ENCODE assay signal across 19 cellular contexts in genomic region chr22:47050601-47051051, GRCh38.
"Had no signal": no experiment of that assay in that cellular context is flagged by ENCODE, and none has a peak within 500 bp of the region (broad histone marks: within the 10 kb centered on the region; RNA-seq: fewer than 3 reads in every experiment).

No MANE protein-coding gene starts in this region.

- DNase-seq: activated CD4-positive, alpha-beta T cell treated with anti-CD3 and anti-CD28 coated beads for 48 hours; activated CD4-positive, CD25-positive, alpha-beta regulatory T cell; activated CD8-positive, alpha-beta T cell treated with anti-CD3 and anti-CD28 coated beads, Interleukin-2, amount 10 ng/mL, durations not matched to agents 7 days and 5 days; activated effector memory CD4-positive, alpha-beta T cell treated with Interleukin-2 at 50 U/mL for 16 hours; activated naive CD4-positive, alpha-beta T cell treated with anti-CD3 and anti-CD28 coated beads, Interleukin-2, amount 10 ng/mL, durations not matched to agents 7 days and 5 days; activated T-cell treated with anti-CD3 and anti-CD28 coated beads, Interleukin-2, amount 50 U/mL, for 24 hours; cerebellar nuclear complex; effector CD8-positive, alpha-beta T cell; kidney glomerular epithelial cell; stimulated activated CD4-positive, alpha-beta T cell treated with anti-CD3 and anti-CD28 coated beads, Interleukin-4, amount 100 ng/mL, for 24 hours; T-cell had no signal

- H3K27ac ChIP-seq: esophagus muscularis mucosa, gastroesophageal sphincter, heart left ventricle, prostate gland, right atrium auricular region, skin epidermis had no signal

- ATAC-seq: activated CD8-positive, alpha-beta T cell treated with anti-CD3 and anti-CD28 coated beads, Interleukin-2, amount 10 ng/mL, durations not matched to agents 7 days and 5 days; gastroesophageal sphincter; heart left ventricle; SK-N-SH treated with all-trans-retinoic acid at 6 μM for 48 hours; stimulated activated effector memory CD8-positive, alpha-beta T cell treated with anti-CD3 and anti-CD28 coated beads, Interleukin-12 subunit alpha, Interleukin-12 subunit beta, amount 100 ng/mL, for 72 hours; T-cell had no signal

- H3K27me3 Mint-ChIP-seq: activated naive CD4-positive, alpha-beta T cell treated with anti-CD3 and anti-CD28 coated beads, Interleukin-2, amount 10 ng/mL, durations not matched to agents 7 days and 5 days; activated T-cell treated with anti-CD3 and anti-CD28 coated beads, Interleukin-2, amount 50 U/mL, for 24 hours; T-cell had no signal

- H3K4me1 ChIP-seq: esophagus muscularis mucosa, gastroesophageal sphincter, heart left ventricle, right atrium auricular region had no signal

- H3K36me3 Mint-ChIP-seq: activated naive CD4-positive, alpha-beta T cell treated with anti-CD3 and anti-CD28 coated beads, Interleukin-2, amount 10 ng/mL, durations not matched to agents 7 days and 5 days had no signal

- H3K9me3 ChIP-seq: esophagus muscularis mucosa, gastroesophageal sphincter, heart left ventricle, prostate gland, right atrium auricular region had no signal

- H3K4me3 Mint-ChIP-seq: activated CD8-positive, alpha-beta T cell treated with anti-CD3 and anti-CD28 coated beads, Interleukin-2, amount 10 ng/mL, durations not matched to agents 7 days and 5 days; activated naive CD4-positive, alpha-beta T cell treated with anti-CD3 and anti-CD28 coated beads, Interleukin-2, amount 10 ng/mL, durations not matched to agents 7 days and 5 days; activated T-cell treated with anti-CD3 and anti-CD28 coated beads, Interleukin-2, amount 50 U/mL, for 24 hours; stimulated activated effector memory CD8-positive, alpha-beta T cell treated with anti-CD3 and anti-CD28 coated beads, Interleukin-12 subunit alpha, Interleukin-12 subunit beta, amount 100 ng/mL, for 72 hours; T-cell had no signal

- H3K27me3 ChIP-seq: esophagus muscularis mucosa, gastroesophageal sphincter, heart left ventricle, right atrium auricular region had no signal

- H3K4me3 ChIP-seq: esophagus muscularis mucosa, gastroesophageal sphincter, heart left ventricle, prostate gland, right atrium auricular region, skin epidermis had no signal

- H3K27ac Mint-ChIP-seq: activated CD8-positive, alpha-beta T cell treated with anti-CD3 and anti-CD28 coated beads, Interleukin-2, amount 10 ng/mL, durations not matched to agents 7 days and 5 days; activated naive CD4-positive, alpha-beta T cell treated with anti-CD3 and anti-CD28 coated beads, Interleukin-2, amount 10 ng/mL, durations not matched to agents 7 days and 5 days; activated T-cell treated with anti-CD3 and anti-CD28 coated beads, Interleukin-2, amount 50 U/mL, for 24 hours; stimulated activated effector memory CD8-positive, alpha-beta T cell treated with anti-CD3 and anti-CD28 coated beads, Interleukin-12 subunit alpha, Interleukin-12 subunit beta, amount 100 ng/mL, for 72 hours; T-cell had no signal

- H3K36me3 ChIP-seq: prostate gland, right atrium auricular region had no signal

- H3K9me3 Mint-ChIP-seq: activated naive CD4-positive, alpha-beta T cell treated with anti-CD3 and anti-CD28 coated beads, Interleukin-2, amount 10 ng/mL, durations not matched to agents 7 days and 5 days; activated T-cell treated with anti-CD3 and anti-CD28 coated beads, Interleukin-2, amount 50 U/mL, for 24 hours; stimulated activated effector memory CD8-positive, alpha-beta T cell treated with anti-CD3 and anti-CD28 coated beads, Interleukin-12 subunit alpha, Interleukin-12 subunit beta, amount 100 ng/mL, for 72 hours; T-cell had no signal

- H3K4me1 Mint-ChIP-seq: activated naive CD4-positive, alpha-beta T cell treated with anti-CD3 and anti-CD28 coated beads, Interleukin-2, amount 10 ng/mL, durations not matched to agents 7 days and 5 days had no signal
